ENCODE assay signal across 1 cellular context in the genomic region with DNA sequence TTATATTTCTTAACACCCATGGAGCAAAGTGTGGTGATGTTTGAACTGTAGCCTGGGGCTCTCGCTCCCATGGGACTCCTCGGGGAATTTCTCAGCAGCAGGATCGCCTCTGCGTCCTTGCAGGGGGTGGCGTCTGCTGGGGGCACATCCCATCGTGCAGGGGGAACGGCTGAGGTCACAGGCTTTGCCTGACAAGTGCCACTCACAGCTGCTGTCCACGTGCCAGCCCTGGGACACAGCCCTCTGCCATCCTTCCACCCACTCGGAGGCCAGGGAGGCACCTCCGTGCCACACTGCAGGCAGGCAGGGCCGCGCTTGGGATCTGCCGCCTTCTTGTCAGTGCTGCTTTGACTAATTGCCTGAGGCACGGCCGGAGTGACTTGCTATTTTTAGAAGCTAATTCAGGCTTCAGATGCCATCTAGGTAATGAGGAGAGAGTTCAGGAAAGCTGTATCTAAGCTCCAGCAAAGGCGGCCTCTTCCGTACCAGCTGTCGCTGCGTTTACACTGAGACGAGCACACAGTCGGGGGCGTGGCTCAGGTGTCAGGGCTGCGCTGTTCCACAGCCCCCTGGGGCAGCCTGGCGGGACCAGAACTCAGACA.
A peak's percentile ranks its signal among the peaks of the same experiment; 100 is the strongest.
TF ChIP-seq lines count a peak whose summit lies in the region.

No MANE protein-coding gene starts in this region.

TF ChIP-seq in HEK293, 187 proteins besides CTCF, POLR2A, EP300 and RAD21 (continued from another document and continues in another):
- TF ChIP-seq ZBTB44 (tag by site-specific recombination; IDR thresholded peaks at IDR 0.05) (no peak), KLF9 (tag by site-specific recombination; IDR thresholded peaks at IDR 0.05; ENCODE audit: low read depth) (peak; percentile 52; the same call in 1 of the 2 replicates), KLF17 (tag by site-specific recombination; IDR thresholded peaks at IDR 0.05) (peak; percentile 57; the same call in 1 of the 2 replicates), ZNF549 (tag by site-specific recombination; IDR thresholded peaks at IDR 0.05) (no peak), SP7 (tag by site-specific recombination; IDR thresholded peaks at IDR 0.05) (peak; percentile 85), MYNN (tag by site-specific recombination; IDR thresholded peaks at IDR 0.05; ENCODE audit: borderline replicate concordance) (no peak), ZNF830 (tag by site-specific recombination; IDR thresholded peaks at IDR 0.05; ENCODE audit: low read depth) (no peak), ZNF292 (tag by site-specific recombination; IDR thresholded peaks at IDR 0.05; ENCODE audit: borderline replicate concordance, low read depth) (no peak), ZNF571 (tag by site-specific recombination; IDR thresholded peaks at IDR 0.05) (no peak), ZNF114 (tag by site-specific recombination; IDR thresholded peaks at IDR 0.05) (no peak), ZNF621 (tag by site-specific recombination; IDR thresholded peaks at IDR 0.05) (no peak), PRDM6 (tag by site-specific recombination; IDR thresholded peaks at IDR 0.05) (0 out of 2 replicates have a peak, but pooled peaks have one; percentile 16), TCF7L2 (IDR thresholded peaks at IDR 0.05; ENCODE audit: borderline replicate concordance, low read depth, low read length) (no peak), ZNF211 (tag by site-specific recombination; IDR thresholded peaks at IDR 0.05; ENCODE audit: low read depth) (no peak), ZSCAN23 (tag by site-specific recombination; IDR thresholded peaks at IDR 0.05) (no peak), ZNF843 (tag by site-specific recombination; IDR thresholded peaks at IDR 0.05) (no peak), GFI1B (tag by site-specific recombination; IDR thresholded peaks at IDR 0.05) (no peak), ZNF404 (tag by site-specific recombination; IDR thresholded peaks at IDR 0.05) (no peak), ZNF18 (tag by site-specific recombination; IDR thresholded peaks at IDR 0.05) (no peak), ZNF426 (tag by site-specific recombination; IDR thresholded peaks at IDR 0.05) (no peak), SP3 (tag by site-specific recombination; IDR thresholded peaks at IDR 0.05) (no peak), ZSCAN16 (tag by site-specific recombination; IDR thresholded peaks at IDR 0.05) (no peak), ZNF148 (tag by site-specific recombination; IDR thresholded peaks at IDR 0.05; ENCODE audit: borderline replicate concordance) (no peak), ZNF792 (tag by site-specific recombination; IDR thresholded peaks at IDR 0.05) (no peak), ZNF658 (tag by site-specific recombination; IDR thresholded peaks at IDR 0.05) (no peak), ZNF2 (tag by site-specific recombination; IDR thresholded peaks at IDR 0.05) (0 out of 2 replicates have a peak, but pooled peaks have one; percentile 34), ZNF394 (tag by site-specific recombination; IDR thresholded peaks at IDR 0.05; ENCODE audit: borderline replicate concordance) (no peak), OSR2 (tag by site-specific recombination; IDR thresholded peaks at IDR 0.05) (peak; percentile 70), ZNF704 (tag by site-specific recombination; IDR thresholded peaks at IDR 0.05) (no peak), ZNF23 (tag by site-specific recombination; IDR thresholded peaks at IDR 0.05; ENCODE audit: borderline replicate concordance) (no peak), GLI2 (tag by site-specific recombination; IDR thresholded peaks at IDR 0.05; ENCODE audit: borderline replicate concordance, low read depth) (no peak), ZSCAN30 (tag by site-specific recombination; IDR thresholded peaks at IDR 0.05) (no peak), ZSCAN5A (tag by site-specific recombination; IDR thresholded peaks at IDR 0.05) (no peak), ZSCAN4 (tag by site-specific recombination; IDR thresholded peaks at IDR 0.05) (no peak), ZNF529 (tag by site-specific recombination; IDR thresholded peaks at IDR 0.05; ENCODE audit: insufficient replicate concordance) (no peak), ZNF266 (tag by site-specific recombination; IDR thresholded peaks at IDR 0.05; ENCODE audit: low read depth) (no peak), ZNF350 (tag by site-specific recombination; IDR thresholded peaks at IDR 0.05) (no peak), KLF8 (tag by site-specific recombination; IDR thresholded peaks at IDR 0.05) (no peak), RBAK (tag by site-specific recombination; IDR thresholded peaks at IDR 0.05) (no peak), ZNF514 (tag by site-specific recombination; IDR thresholded peaks at IDR 0.05) (no peak), ZFP41 (tag by site-specific recombination; IDR thresholded peaks at IDR 0.05; ENCODE audit: borderline replicate concordance) (no peak), ZNF558 (tag by site-specific recombination; IDR thresholded peaks at IDR 0.05) (no peak), ZNF184 (tag by site-specific recombination; IDR thresholded peaks at IDR 0.05) (no peak), ZNF140 (tag by site-specific recombination; IDR thresholded peaks at IDR 0.05) (no peak)
- TF ChIP-seq, protein P1, sequence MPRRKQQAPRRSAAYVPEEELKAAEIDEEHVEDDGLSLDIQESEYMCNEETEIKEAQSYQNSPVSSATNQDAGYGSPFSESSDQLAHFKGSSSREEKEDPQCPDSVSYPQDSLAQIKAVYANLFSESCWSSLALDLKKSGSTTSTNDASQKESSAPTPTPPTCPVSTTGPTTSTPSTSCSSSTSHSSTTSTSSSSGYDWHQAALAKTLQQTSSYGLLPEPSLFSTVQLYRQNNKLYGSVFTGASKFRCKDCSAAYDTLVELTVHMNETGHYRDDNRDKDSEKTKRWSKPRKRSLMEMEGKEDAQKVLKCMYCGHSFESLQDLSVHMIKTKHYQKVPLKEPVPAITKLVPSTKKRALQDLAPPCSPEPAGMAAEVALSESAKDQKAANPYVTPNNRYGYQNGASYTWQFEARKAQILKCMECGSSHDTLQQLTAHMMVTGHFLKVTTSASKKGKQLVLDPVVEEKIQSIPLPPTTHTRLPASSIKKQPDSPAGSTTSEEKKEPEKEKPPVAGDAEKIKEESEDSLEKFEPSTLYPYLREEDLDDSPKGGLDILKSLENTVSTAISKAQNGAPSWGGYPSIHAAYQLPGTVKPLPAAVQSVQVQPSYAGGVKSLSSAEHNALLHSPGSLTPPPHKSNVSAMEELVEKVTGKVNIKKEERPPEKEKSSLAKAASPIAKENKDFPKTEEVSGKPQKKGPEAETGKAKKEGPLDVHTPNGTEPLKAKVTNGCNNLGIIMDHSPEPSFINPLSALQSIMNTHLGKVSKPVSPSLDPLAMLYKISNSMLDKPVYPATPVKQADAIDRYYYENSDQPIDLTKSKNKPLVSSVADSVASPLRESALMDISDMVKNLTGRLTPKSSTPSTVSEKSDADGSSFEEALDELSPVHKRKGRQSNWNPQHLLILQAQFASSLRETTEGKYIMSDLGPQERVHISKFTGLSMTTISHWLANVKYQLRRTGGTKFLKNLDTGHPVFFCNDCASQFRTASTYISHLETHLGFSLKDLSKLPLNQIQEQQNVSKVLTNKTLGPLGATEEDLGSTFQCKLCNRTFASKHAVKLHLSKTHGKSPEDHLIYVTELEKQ (tag by site-specific recombination; IDR thresholded peaks at IDR 0.05; ENCODE audit: borderline replicate concordance): no peak; the same call in 1 of the 2 replicates
- TF ChIP-seq, protein P2, sequence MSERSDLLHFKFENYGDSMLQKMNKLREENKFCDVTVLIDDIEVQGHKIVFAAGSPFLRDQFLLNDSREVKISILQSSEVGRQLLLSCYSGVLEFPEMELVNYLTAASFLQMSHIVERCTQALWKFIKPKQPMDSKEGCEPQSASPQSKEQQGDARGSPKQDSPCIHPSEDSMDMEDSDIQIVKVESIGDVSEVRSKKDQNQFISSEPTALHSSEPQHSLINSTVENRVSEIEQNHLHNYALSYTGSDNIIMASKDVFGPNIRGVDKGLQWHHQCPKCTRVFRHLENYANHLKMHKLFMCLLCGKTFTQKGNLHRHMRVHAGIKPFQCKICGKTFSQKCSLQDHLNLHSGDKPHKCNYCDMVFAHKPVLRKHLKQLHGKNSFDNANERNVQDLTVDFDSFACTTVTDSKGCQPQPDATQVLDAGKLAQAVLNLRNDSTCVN (tag by site-specific recombination; optimal IDR thresholded peaks at IDR 0.05): peak; percentile 25
